ENCODE assay signal across 8 cellular contexts in genomic region chr14:94548999-94549985, GRCh38. TPM values are rescaled to one million over a fixed set of nuclear protein-coding genes. Genes with fewer than 3 reads are reported as not detected.
DNase-seq lines count a peak whose midpoint lies in the region; ATAC-seq and TF ChIP-seq lines count a peak whose summit lies in the region.

No MANE protein-coding gene starts in this region.

- peak; percentile 88 for TF ChIP-seq CTCF in hepatocyte (IDR thresholded peaks at IDR 0.05; ENCODE audit: poor library complexity)

- H3K4me2 ChIP-seq in hepatocyte, result no peak overlapping the region

- H3K36me3 ChIP-seq in hepatocyte (replicated peaks; ENCODE audit: insufficient read depth, low read depth), result no peaks in the 10 kb centered on the region

- H3K79me2 ChIP-seq in hepatocyte, result no peaks in the 10 kb centered on the region

- H4K20me1 ChIP-seq in hepatocyte (ENCODE audit: insufficient read depth, poor library complexity, severe bottlenecking), result no peaks in the 10 kb centered on the region

- DNase-seq in NCI-H1436 (lab: John Stamatoyannopoulos, UW) (peak; percentile 12), NCI-H1436 treated with DMSO at 0.1 percent for 48 hours (lab: John Stamatoyannopoulos, UW) (no peak), SK-MEL-5 (ENCODE audit: low read depth, low spot score) (peak; percentile 62), amniotic epithelial cell (ENCODE audit: low read depth) (peak; percentile 27), hepatocyte (ENCODE audit: low spot score) (peak; percentile 70), cerebellar nuclear complex (lab: John Stamatoyannopoulos, UW) (no peak)
- DNase-seq in stimulated activated CD4-positive, alpha-beta T cell treated with anti-CD3 and anti-CD28 coated beads, Interleukin-12 subunit alpha, Interleukin-12 subunit beta, amount 100 ng/mL, for 24 hours (ENCODE audit: low read depth in 2 of 2), result peak; percentile 24 to 70

- WGBS in hepatocyte (ENCODE audit: low lambda C conversion rate, missing lambda C conversion rate), result 31% methylated on average over 24 of the region's 24 CpGs

- no peak overlapping the region for H2AFZ ChIP-seq in hepatocyte

- peak; percentile 52 for ATAC-seq in HG03558 (IDR thresholded peaks at IDR 0.05; ENCODE audit: extremely low read depth, unreplicated experiment)

- no peaks in the 10 kb centered on the region for H3K9me2 ChIP-seq in hepatocyte (replicated peaks; ENCODE audit: insufficient read depth)

- in situ Hi-C loops in SK-MEL-5 (cut with HindIII; ENCODE audit: low pct_unique_long_range_greater_than_20kb, low sequenced_read_pairs), result no loop called here

- no peaks in the 10 kb centered on the region for H3K27me3 ChIP-seq in hepatocyte

- no peaks in the 10 kb centered on the region for H3K4me1 ChIP-seq in hepatocyte (ENCODE audit: insufficient read depth)

- no peaks in the 10 kb centered on the region for H3K9me3 ChIP-seq in hepatocyte (ENCODE audit: low read depth)

- H3K27ac ChIP-seq in hepatocyte, result no peak overlapping the region

- no peak overlapping the region for H3K4me3 ChIP-seq in hepatocyte

RNA-seq across cellular contexts. Expression of gene SERPINA4, which starts 11.9 kb away (rescaled TPM):
- total RNA-seq in SK-MEL-5 (2014; rRNA removed; shearing (Covaris generic)), result not detected in 2 replicates
- polyA plus RNA-seq in SK-MEL-5 (2015; cell fraction: cytosol; rRNA removed), result not detected in 2 replicates
- not detected in 2 replicates for polyA plus RNA-seq in SK-MEL-5 (2015; cell fraction: nucleus; rRNA removed)
- 22.7 and 27.8 TPM in 2 replicates for total RNA-seq in hepatocyte
- polyA plus RNA-seq in hepatocyte, result 26.9 and 35.2 TPM in 2 replicates

RNA-seq across cellular contexts. Expression of gene SERPINA5, which starts 31.9 kb away (rescaled TPM):
- total RNA-seq in SK-MEL-5 (2014; rRNA removed; shearing (Covaris generic)), result 0.16 and 0.32 TPM in 2 replicates
- polyA plus RNA-seq in SK-MEL-5 (2015; cell fraction: cytosol; rRNA removed), result 0.68 and 0.76 TPM in 2 replicates
- polyA plus RNA-seq in SK-MEL-5 (2015; cell fraction: nucleus; rRNA removed), result 0.36 TPM in 1 of 2 replicates, not detected in the other
- 88.8 and 109 TPM in 2 replicates for total RNA-seq in hepatocyte
- polyA plus RNA-seq in hepatocyte, result 73.6 and 98.7 TPM in 2 replicates

RNA-seq across cellular contexts. Expression of gene SERPINA12, which starts 40.0 kb away (rescaled TPM):
- total RNA-seq in SK-MEL-5 (2014; rRNA removed; shearing (Covaris generic)), result not detected in 2 replicates
- polyA plus RNA-seq in SK-MEL-5 (2015; cell fraction: cytosol; rRNA removed), result not detected in 2 replicates
- polyA plus RNA-seq in SK-MEL-5 (2015; cell fraction: nucleus; rRNA removed), result not detected in 2 replicates
- 0.60 TPM in 1 of 2 replicates, not detected in the other for total RNA-seq in hepatocyte
- polyA plus RNA-seq in hepatocyte, result 0.25 and 0.90 TPM in 2 replicates

Comparison
In these comparisons a context has a peak if more than half of its experiments do, and no peak if none do; other contexts are left out.
1. DNase-seq: peak in NCI-H1436 (single experiment), SK-MEL-5 (single experiment), amniotic epithelial cell (single experiment), hepatocyte (single experiment) and stimulated activated CD4-positive, alpha-beta T cell treated with anti-CD3 and anti-CD28 coated beads, Interleukin-12 subunit alpha, Interleukin-12 subunit beta, amount 100 ng/mL, for 24 hours (2 of 2); none in NCI-H1436 treated with DMSO at 0.1 percent for 48 hours (single experiment) and cerebellar nuclear complex (0 of 2).
2. RNA of gene SERPINA4, which starts 11.9 kb away (total RNA-seq): 22.7 to 27.8 TPM in hepatocyte; not detected in SK-MEL-5; every median in the first group is over 10 times any median in the second.
3. RNA of gene SERPINA5, which starts 31.9 kb away (total RNA-seq): 88.8 to 109 TPM in hepatocyte; 0.16 to 0.32 TPM in SK-MEL-5; every median in the first group is over 10 times any median in the second.